Comparison of ENCODE assay signal across 24 cellular contexts in genomic region chr13:44448875-44449274, GRCh38.
"Had no signal": no experiment of that assay in that cellular context is flagged by ENCODE, and none has a peak within 500 bp of the region (broad histone marks: within the 10 kb centered on the region; RNA-seq: fewer than 3 reads in every experiment).

No MANE protein-coding gene starts in this region.

- H3K27me3 ChIP-seq: sigmoid colon, stomach, thyroid gland had no signal

- H3K36me3 ChIP-seq: left ventricle myocardium inferior, lower lobe of right lung, sigmoid colon, stomach, thyroid gland had no signal

- FAIRE-seq: endometrium, frontal cortex, kidney, urothelium cell line had no signal

- H3K9me3 ChIP-seq: left ventricle myocardium inferior, lower lobe of right lung, sigmoid colon, stomach, thyroid gland had no signal

- H3K4me3 ChIP-seq: left ventricle myocardium inferior, lower lobe of right lung, sigmoid colon, skin epidermis, stomach, thyroid gland had no signal

- H3K27ac ChIP-seq: left ventricle myocardium inferior, lower lobe of right lung, parathyroid adenoma, sigmoid colon, skin epidermis, stomach, thyroid gland had no signal

- H3K9ac ChIP-seq: parathyroid adenoma had no signal

- H2AFZ ChIP-seq: parathyroid adenoma had no signal

- H3K79me2 ChIP-seq: parathyroid adenoma had no signal

- ATAC-seq: esophagus mucosa, left cardiac atrium, lower lobe of right lung had no signal

- DNase-seq: cortex of kidney; effector memory CD4-positive, alpha-beta T cell; glutamatergic neuron; kidney; left cardiac atrium; left ventricle myocardium inferior; lower lobe of right lung; mesenchymal stem cell; midbrain; naive B cell; nephron progenitor cell; sigmoid colon; stimulated activated CD4-positive, alpha-beta T cell treated with anti-CD3 and anti-CD28 coated beads, Interleukin-2, amount 100 ng/mL, for 24 hours; stimulated activated CD4-positive, alpha-beta T cell treated with anti-CD3 and anti-CD28 coated beads, Interleukin-4, amount 100 ng/mL, for 4 hours; stimulated activated naive CD4-positive, alpha-beta T cell; stomach; substantia nigra; thyroid gland had no signal

- H3K4me1 ChIP-seq: lower lobe of right lung, parathyroid adenoma, sigmoid colon had no signal
